27 cellular contexts compared by ENCODE assay signal in the genomic region with DNA sequence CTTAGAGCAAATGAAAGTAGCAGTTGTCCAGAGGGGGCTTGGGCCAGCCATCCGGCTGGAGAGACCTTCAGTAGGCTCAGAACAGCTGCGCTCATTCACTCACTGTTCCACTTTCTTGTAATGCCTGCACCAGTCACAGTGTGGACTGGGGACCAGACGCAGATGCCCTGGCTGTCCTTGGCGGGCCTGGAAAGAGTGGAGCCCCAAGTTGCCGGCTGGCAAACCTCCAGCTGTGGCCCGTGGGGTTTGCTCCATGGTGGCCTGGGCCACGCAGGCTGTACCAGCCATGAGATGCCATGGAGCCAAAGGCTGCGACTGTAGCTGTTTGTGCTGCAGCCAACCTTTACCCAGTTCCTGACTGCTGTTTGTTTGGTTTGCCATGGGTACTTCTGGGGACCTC. TPM values are rescaled to one million over a fixed set of nuclear protein-coding genes. Genes with fewer than 3 reads are reported as not detected.
DNase-seq lines count a peak whose midpoint lies in the region; ATAC-seq, FAIRE-seq and TF ChIP-seq lines count a peak whose summit lies in the region.
"Had no signal": no experiment of that assay in that cellular context is flagged by ENCODE, and none has a peak within 500 bp of the region (broad histone marks: within the 10 kb centered on the region; RNA-seq: fewer than 3 reads in every experiment).

No MANE protein-coding gene starts in this region.

- no peak overlapping the region for H3K56ac ChIP-seq in H1 (replicated peaks; ENCODE audit: insufficient read length, low read depth, low read length)

- no peak for FAIRE-seq in H1 (lab: Jason Lieb, UNC)
- FAIRE-seq: bronchial epithelial cell had no signal

- POLR2A ChIA-PET in H1 (lab: Charles Lee; ENCODE audit: partially characterized antibody), result interaction anchor here (0.6 kb wide), 1 partner anchor 207 kb away, joined by 3 read pairs; no protein-coding TSS in a partner anchor
- POLR2A ChIA-PET in CD4-positive, alpha-beta memory T cell (lab: Charles Lee; ENCODE audit: partially characterized antibody), result no interaction called here

- no peak overlapping the region for H2BK120ac ChIP-seq in H1 (replicated peaks; ENCODE audit: low read depth, low read length)

- H3K4me2 ChIP-seq in H1 (ENCODE audit: insufficient read depth in 1 of 2, low read depth in 2 of 2, low read length in 2 of 2), result no peak overlapping the region

- no peaks in the 10 kb centered on the region for H3K36me3 Mint-ChIP-seq in activated CD8-positive, alpha-beta memory T cell treated with anti-CD3 and anti-CD28 coated beads, Interleukin-2, amount 10 ng/mL, durations not matched to agents 7 days and 5 days
- H3K36me3 Mint-ChIP-seq in CD4-positive, alpha-beta memory T cell, result no peaks in the 10 kb centered on the region
- H3K36me3 Mint-ChIP-seq: naive thymus-derived CD8-positive, alpha-beta T cell had no signal

- no peak overlapping the region for H3K9ac ChIP-seq in HUES48 (ENCODE audit: low read depth, low read length)
- H3K9ac ChIP-seq in H1 (replicated peaks in 1 of 4; ENCODE audit: extremely low read depth in 1 of 4, low read depth in 3 of 4, low read length in 3 of 4), result no peak overlapping the region

- H3K18ac ChIP-seq in H1 (ENCODE audit: extremely low read depth, low read length), result no peak overlapping the region

- H3K36me3 ChIP-seq in HUES48 (ENCODE audit: control insufficient read depth, insufficient read depth, low read length), result no peaks in the 10 kb centered on the region
- H3K36me3 ChIP-seq in H1 (ENCODE audit: control insufficient read depth in 2 of 4, insufficient read depth in 4 of 4, low read length in 3 of 4), result no peaks in the 10 kb centered on the region
- H3K36me3 ChIP-seq in CD4-positive, alpha-beta memory T cell (ENCODE audit: insufficient read depth, low read length), result no peaks in the 10 kb centered on the region
- H3K36me3 ChIP-seq: adrenal gland had no signal

- no peak overlapping the region for H2BK20ac ChIP-seq in H1 (ENCODE audit: low read length)

- no peak for TF ChIP-seq EP300 in H1 (IDR thresholded peaks at IDR 0.05; ENCODE audit: borderline replicate concordance in 1 of 2, low read depth in 2 of 2, low read length in 2 of 2)

- no peak for ATAC-seq in activated CD8-positive, alpha-beta memory T cell treated with anti-CD3 and anti-CD28 coated beads, Interleukin-2, amount 10 ng/mL, durations not matched to agents 7 days and 5 days
- no peak for ATAC-seq in sciatic nerve
- ATAC-seq: activated CD4-positive, CD25-positive, alpha-beta regulatory T cell treated with anti-CD3 and anti-CD28 coated beads, Interleukin-2, amount 50 U/mL, for 24 hours; naive thymus-derived CD8-positive, alpha-beta T cell; stimulated activated naive CD8-positive, alpha-beta T cell treated with anti-CD3 and anti-CD28 coated beads, Interleukin-15, Interleukin-2, amounts not matched to agents 100 U/mL and 50 U/mL, for 24 hours had no signal

- no peaks in the 10 kb centered on the region for H3K4me1 Mint-ChIP-seq in activated CD8-positive, alpha-beta memory T cell treated with anti-CD3 and anti-CD28 coated beads, Interleukin-2, amount 10 ng/mL, durations not matched to agents 7 days and 5 days
- no peaks in the 10 kb centered on the region for H3K4me1 Mint-ChIP-seq in CD4-positive, alpha-beta memory T cell
- H3K4me1 Mint-ChIP-seq: memory B cell had no signal

- TF ChIP-seq POLR2A in H1 (IDR thresholded peaks at IDR 0.05; ENCODE audit: control extremely low read depth in 1 of 2, low read depth in 2 of 2, low read length in 2 of 2), result no peak

- H3K9me3 ChIP-seq in HUES48 (ENCODE audit: control insufficient read depth, insufficient read depth, low read length) (no peaks in the 10 kb centered on the region), H1 (ENCODE audit: insufficient read depth in 2 of 2, low read depth in 1 of 2, low read length in 1 of 2) (no peaks in the 10 kb centered on the region)
- no peaks in the 10 kb centered on the region for H3K9me3 ChIP-seq in CD4-positive, alpha-beta memory T cell (ENCODE audit: control insufficient read depth in 1 of 2, low read length in 2 of 2)
- H3K9me3 ChIP-seq: adrenal gland, Caco-2 had no signal

- H3K23me2 ChIP-seq in H1 (ENCODE audit: low read depth, low read length), result peaks cover 12% of the 10 kb centered on the region; the same call in 1 of the 2 replicates

- no peak overlapping the region for H3K4ac ChIP-seq in H1 (replicated peaks; ENCODE audit: insufficient read length, low read depth, low read length)

- no peaks in the 10 kb centered on the region for H4K20me1 ChIP-seq in H1 (replicated peaks in 1 of 2; ENCODE audit: control insufficient read depth in 1 of 2, insufficient read depth in 2 of 2, low read length in 2 of 2)

- H3K79me2 ChIP-seq in H1 (ENCODE audit: control insufficient read depth in 1 of 2, insufficient read depth in 2 of 2, low read length in 2 of 2), result no peaks in the 10 kb centered on the region

- no peak overlapping the region for H3K4me3 Mint-ChIP-seq in activated CD8-positive, alpha-beta memory T cell treated with anti-CD3 and anti-CD28 coated beads, Interleukin-2, amount 10 ng/mL, durations not matched to agents 7 days and 5 days
- no peak overlapping the region for H3K4me3 Mint-ChIP-seq in CD4-positive, alpha-beta memory T cell
- H3K4me3 Mint-ChIP-seq: dendritic cell treated with granulocyte-macrophage colony-stimulating factor and Interleukin-4, amounts not matched to agents 40 ng/mL and 50 ng/mL, for 4 days; memory B cell; naive thymus-derived CD8-positive, alpha-beta T cell had no signal

- H2BK5ac ChIP-seq in H1 (ENCODE audit: low read depth, low read length), result no peak overlapping the region

- H3K27me3 Mint-ChIP-seq in activated CD8-positive, alpha-beta memory T cell treated with anti-CD3 and anti-CD28 coated beads, Interleukin-2, amount 10 ng/mL, durations not matched to agents 7 days and 5 days, result no peaks in the 10 kb centered on the region
- no peaks in the 10 kb centered on the region for H3K27me3 Mint-ChIP-seq in CD4-positive, alpha-beta memory T cell
- H3K27me3 Mint-ChIP-seq: dendritic cell treated with granulocyte-macrophage colony-stimulating factor and Interleukin-4, amounts not matched to agents 40 ng/mL and 50 ng/mL, for 4 days; naive thymus-derived CD8-positive, alpha-beta T cell had no signal

- no peak for TF ChIP-seq RAD21 in H1 (IDR thresholded peaks at IDR 0.05 in 1 of 2, conservative IDR thresholded peaks at IDR 0.05 in 1 of 2; ENCODE audit: low read depth in 2 of 2, low read length in 2 of 2)

- H3K4me3 ChIP-seq in HUES48 (ENCODE audit: low read depth, low read length) (no peak overlapping the region), H1 (ENCODE audit: extremely low read depth in 1 of 4, insufficient read depth in 2 of 4, low read depth in 3 of 4, low read length in 4 of 4) (no peak overlapping the region)
- H3K4me3 ChIP-seq in CD4-positive, alpha-beta memory T cell (ENCODE audit: low read length in 2 of 2), result no peak overlapping the region
- H3K4me3 ChIP-seq: adrenal gland had no signal

- intact Hi-C loops in sciatic nerve (cut with DNase I), result no loop called here
- intact Hi-C loops in CD4-positive, alpha-beta memory T cell (cut with micrococcal nuclease), result no loop called here

- no peak overlapping the region for H2BK15ac ChIP-seq in H1 (ENCODE audit: low read length)

- TF ChIP-seq CTCF in H1 (IDR thresholded peaks at IDR 0.05; ENCODE audit: control extremely low read depth in 1 of 3, insufficient read depth in 1 of 3, low read depth in 1 of 3, low read length in 3 of 3), result no peak

- H2BK12ac ChIP-seq in H1 (ENCODE audit: low read depth, low read length), result no peak overlapping the region

- no peak overlapping the region for H3K14ac ChIP-seq in H1 (ENCODE audit: insufficient read length)

- H3K27ac ChIP-seq in HUES48 (ENCODE audit: low read depth, low read length), result peak overlapping the region; percentile 33
- no peak overlapping the region for H3K27ac ChIP-seq in H1 (ENCODE audit: low read depth, low read length)
- H3K27ac ChIP-seq in CD4-positive, alpha-beta memory T cell (ENCODE audit: low read depth, low read length), result no peak overlapping the region
- H3K27ac ChIP-seq: adrenal gland had no signal

- H3K4me1 ChIP-seq in HUES48 (ENCODE audit: control insufficient read depth, insufficient read depth, low read length) (0 out of 2 replicates have a peak, but pooled peaks cover 13% of the 10 kb centered on the region), H1 (replicated peaks in 1 of 4; ENCODE audit: control insufficient read depth in 3 of 4, insufficient read depth in 4 of 4, low read length in 3 of 4) (peaks cover 0 to 8% (median 0%) of the 10 kb centered on the region in 4 experiments; a peak in 2 of 7 replicates)
- no peaks in the 10 kb centered on the region for H3K4me1 ChIP-seq in CD4-positive, alpha-beta memory T cell (ENCODE audit: insufficient read depth, low read length)
- H3K4me1 ChIP-seq: Caco-2 had no signal

- peak overlapping the region; percentile 26 for H4K91ac ChIP-seq in H1 (replicated peaks; ENCODE audit: insufficient read length, low read length)

- peak; percentile 30 for DNase-seq in activated CD8-positive, alpha-beta memory T cell treated with anti-CD3 and anti-CD28 coated beads, Interleukin-2, amount 50 U/mL, for 48 hours
- DNase-seq in activated CD8-positive, alpha-beta memory T cell treated with anti-CD3 and anti-CD28 coated beads, Interleukin-2, amount 10 ng/mL, durations not matched to agents 7 days and 5 days, result no peak
- no peak for DNase-seq in H1 (ENCODE audit: low read depth in 1 of 2, low spot score in 2 of 2)
- peak; percentile 57 for DNase-seq in sciatic nerve (ENCODE audit: low spot score)
- DNase-seq in middle frontal gyrus (ENCODE audit: extremely low spot score, low spot score), result no peak
- DNase-seq in CD4-positive, alpha-beta memory T cell, result no peak
- no peak for DNase-seq in HT-29 (ENCODE audit: low spot score)
- DNase-seq: activated gamma-delta T cell; Caco-2; HCEC 1CT; naive thymus-derived CD8-positive, alpha-beta T cell; NCI-H1048; NCI-H187 treated with DMSO at 0.1 percent for 48 hours; NCI-H345; RPMI8226; stimulated activated CD4-positive, alpha-beta T cell treated with anti-CD3 and anti-CD28 coated beads, Interleukin-2, amount 100 ng/mL, for 48 hours; stimulated activated naive CD8-positive, alpha-beta T cell treated with anti-CD3 and anti-CD28 coated beads, Interleukin-15, Interleukin-2, amounts not matched to agents 100 U/mL and 50 U/mL, for 24 hours; T1000; trophoblast cell had no signal

- no peak overlapping the region for H3K27ac Mint-ChIP-seq in activated CD8-positive, alpha-beta memory T cell treated with anti-CD3 and anti-CD28 coated beads, Interleukin-2, amount 10 ng/mL, durations not matched to agents 7 days and 5 days
- H3K27ac Mint-ChIP-seq in CD4-positive, alpha-beta memory T cell, result no peak overlapping the region
- H3K27ac Mint-ChIP-seq: dendritic cell treated with granulocyte-macrophage colony-stimulating factor and Interleukin-4, amounts not matched to agents 40 ng/mL and 50 ng/mL, for 4 days; memory B cell had no signal

- WGBS in H1 (ENCODE audit: extremely low coverage in 1 of 2, insufficient coverage in 1 of 2, insufficient read length in 1 of 2, insufficient replicate concordance in 2 of 2, low coverage in 1 of 2, low lambda C conversion rate in 2 of 2, missing lambda C conversion rate in 1 of 2), 2 experiments, result 95% methylated on average over 8 of the region's 8 CpGs; no CpG with 5 or more reads in 1 of the 2 experiments

- CTCF ChIA-PET in activated CD8-positive, alpha-beta memory T cell treated with anti-CD3 and anti-CD28 coated beads, Interleukin-2, amount 10 ng/mL, durations not matched to agents 7 days and 5 days (lab: Charles Lee), result no interaction called here
- CTCF ChIA-PET in H1 (lab: Charles Lee; ENCODE audit: partially characterized antibody), result interaction anchor here (0.5 to 1.6 kb wide), 4 partner anchors 12 to 390 kb away, joined by 3 to 5 read pairs (median 4); no protein-coding TSS in a partner anchor
- CTCF ChIA-PET in CD4-positive, alpha-beta memory T cell (lab: Charles Lee; ENCODE audit: partially characterized antibody), result interaction anchor here (1.1 kb wide), 1 partner anchor 26 kb away, joined by 3 read pairs; no protein-coding TSS in a partner anchor

- no peaks in the 10 kb centered on the region for H3K79me1 ChIP-seq in H1 (ENCODE audit: low read depth, low read length)

- no peak overlapping the region for H2AK5ac ChIP-seq in H1 (ENCODE audit: low read depth, low read length)

- H3K27me3 ChIP-seq in HUES48 (ENCODE audit: control insufficient read depth, insufficient read depth, low read length), result no peaks in the 10 kb centered on the region
- no peaks in the 10 kb centered on the region for H3K27me3 ChIP-seq in H1 (replicated peaks in 1 of 4; ENCODE audit: control insufficient read depth in 3 of 4, extremely low read depth in 1 of 4, insufficient read depth in 3 of 4, low read length in 3 of 4)
- H3K27me3 ChIP-seq in CD4-positive, alpha-beta memory T cell (ENCODE audit: insufficient read depth, low read length), result no peaks in the 10 kb centered on the region
- H3K27me3 ChIP-seq: adrenal gland had no signal

- no peak overlapping the region for H4K8ac ChIP-seq in H1 (ENCODE audit: extremely low read depth, insufficient read depth, low read length)

- no peaks in the 10 kb centered on the region for H3K9me3 Mint-ChIP-seq in activated CD8-positive, alpha-beta memory T cell treated with anti-CD3 and anti-CD28 coated beads, Interleukin-2, amount 10 ng/mL, durations not matched to agents 7 days and 5 days (ENCODE audit: low read depth)
- peaks cover 0 to 2% (median 0%) of the 10 kb centered on the region in 8 donors for H3K9me3 Mint-ChIP-seq in CD4-positive, alpha-beta memory T cell

- H3K23ac ChIP-seq in H1 (ENCODE audit: insufficient read length), result no peak overlapping the region

- no peak overlapping the region for H4K5ac ChIP-seq in H1 (ENCODE audit: insufficient read length, low read depth, low read length)

- H2AFZ ChIP-seq in H1 (ENCODE audit: low read length), result no peak overlapping the region

RNA-seq across cellular contexts. Expression of a gene that starts 21.0 kb away (rescaled TPM):
- total RNA-seq in activated CD8-positive, alpha-beta memory T cell treated with anti-CD3 and anti-CD28 coated beads, Interleukin-2, amount 10 ng/mL, durations not matched to agents 7 days and 5 days, result 10 to 100 TPM; 33.9 to 44.5 TPM
- 1.2 and 1.4 TPM in 2 replicates for total RNA-seq in H1 (2021; fragmentation: NEBNext Ultra II Directional; extraction: Animal tissue kit (Norgen Biotek cat#: 25700))
- polyA plus RNA-seq in H1 (2011; rRNA removed), result 0.77 and 1.1 TPM in 2 replicates
- 0.88 TPM for polyA plus RNA-seq in H1 (2011; cell fraction: cytosol; rRNA removed)
- polyA plus RNA-seq in H1 (2011; cell fraction: nucleus; rRNA removed), result 1.6 TPM
- 0.51 to 0.81 TPM (median 0.66 TPM) in 4 replicates for polyA plus RNA-seq in H1 (2012, experiment 1 of 2)
- 0.22 TPM for polyA plus RNA-seq in H1 (2012, experiment 2 of 2)
- 0.57 TPM for polyA plus RNA-seq in H1 (2013, experiment 1 of 2)
- polyA plus RNA-seq in H1 (2013, experiment 2 of 2), result 0.46 TPM
- polyA minus RNA-seq in H1 (2011; rRNA and poly(A)+ RNA removed), result 0.68 and 1.8 TPM in 2 replicates
- 1.0 TPM for polyA minus RNA-seq in H1 (2011; cell fraction: cytosol; rRNA and poly(A)+ RNA removed)
- polyA minus RNA-seq in H1 (2011; cell fraction: nucleus; rRNA and poly(A)+ RNA removed), result 4.1 TPM
- 27.1 TPM for total RNA-seq in sciatic nerve
- total RNA-seq in CD4-positive, alpha-beta memory T cell, result 10 to 100 TPM; 51.9 to 63.0 TPM
- polyA plus RNA-seq in CD4-positive, alpha-beta memory T cell, result 10 to 100 TPM; 17.4 to 21.2 TPM
- total RNA-seq in HT-29 (2014; rRNA removed; shearing (Covaris generic)), result 1.7 and 3.6 TPM in 2 replicates
- total RNA-seq: bronchial epithelial cell, HT1080, LHCN-M2 had no signal

Comparison
In these comparisons a context has a peak if more than half of its experiments do, and no peak if none do; other contexts are left out.
1. DNase-seq: peak in activated CD8-positive, alpha-beta memory T cell treated with anti-CD3 and anti-CD28 coated beads, Interleukin-2, amount 50 U/mL, for 48 hours (single experiment) and sciatic nerve (single experiment); none in activated CD8-positive, alpha-beta memory T cell treated with anti-CD3 and anti-CD28 coated beads, Interleukin-2, amount 10 ng/mL, durations not matched to agents 7 days and 5 days (single experiment), H1 (0 of 2), middle frontal gyrus (single experiment), CD4-positive, alpha-beta memory T cell (0 of 5) and HT-29 (single experiment).